ENCODE assay signal across 1 cellular context in the genomic region with DNA sequence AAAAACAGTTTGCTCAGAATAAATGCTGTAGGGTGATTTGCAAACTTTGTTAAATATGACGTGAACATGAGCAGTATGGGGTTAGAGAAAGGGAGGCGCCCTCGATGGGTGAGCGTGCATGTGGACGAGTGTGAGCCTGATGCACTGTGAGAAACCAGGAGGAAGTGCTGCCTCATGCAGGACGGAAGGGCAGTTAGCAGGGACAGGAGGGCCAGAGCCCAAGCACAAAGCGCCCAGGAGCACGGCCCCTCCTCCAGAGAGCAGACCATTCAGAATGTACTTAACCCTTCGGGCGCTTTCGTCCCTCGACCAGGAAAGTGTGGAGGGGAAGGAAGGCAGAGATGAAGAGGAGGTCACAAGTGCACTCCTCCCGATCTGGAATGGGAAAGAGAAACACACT.
TF ChIP-seq lines count a peak whose summit lies in the region.

No MANE protein-coding gene starts in this region.

TF ChIP-seq in WTC11, 78 proteins besides CTCF, POLR2A, EP300 and RAD21 (continued from another document and continues in another):
- TF ChIP-seq E2F4 (CRISPR knock-in tag; IDR thresholded peaks at IDR 0.05; ENCODE audit: borderline replicate concordance, low read depth), result no peak
- peak; percentile 78 for TF ChIP-seq TP53 (CRISPR knock-in tag; IDR thresholded peaks at IDR 0.05)
- TF ChIP-seq NR1H2 (CRISPR knock-in tag; IDR thresholded peaks at IDR 0.05), result no peak
- TF ChIP-seq TEAD1 (CRISPR knock-in tag; IDR thresholded peaks at IDR 0.05), result peak; percentile 66
- no peak for TF ChIP-seq ATF1 (CRISPR knock-in tag; IDR thresholded peaks at IDR 0.05)
- TF ChIP-seq SMAD4 (CRISPR knock-in tag; IDR thresholded peaks at IDR 0.05), result no peak
- TF ChIP-seq FOXP1 (CRISPR knock-in tag; IDR thresholded peaks at IDR 0.05; ENCODE audit: borderline replicate concordance), result peak; percentile 59; the same call in 1 of the 2 replicates
- peak; percentile 96 for TF ChIP-seq NFE2L1 (CRISPR knock-in tag; IDR thresholded peaks at IDR 0.05)
- no peak for TF ChIP-seq SOX15 (CRISPR knock-in tag; IDR thresholded peaks at IDR 0.05)
- TF ChIP-seq, protein P1, sequence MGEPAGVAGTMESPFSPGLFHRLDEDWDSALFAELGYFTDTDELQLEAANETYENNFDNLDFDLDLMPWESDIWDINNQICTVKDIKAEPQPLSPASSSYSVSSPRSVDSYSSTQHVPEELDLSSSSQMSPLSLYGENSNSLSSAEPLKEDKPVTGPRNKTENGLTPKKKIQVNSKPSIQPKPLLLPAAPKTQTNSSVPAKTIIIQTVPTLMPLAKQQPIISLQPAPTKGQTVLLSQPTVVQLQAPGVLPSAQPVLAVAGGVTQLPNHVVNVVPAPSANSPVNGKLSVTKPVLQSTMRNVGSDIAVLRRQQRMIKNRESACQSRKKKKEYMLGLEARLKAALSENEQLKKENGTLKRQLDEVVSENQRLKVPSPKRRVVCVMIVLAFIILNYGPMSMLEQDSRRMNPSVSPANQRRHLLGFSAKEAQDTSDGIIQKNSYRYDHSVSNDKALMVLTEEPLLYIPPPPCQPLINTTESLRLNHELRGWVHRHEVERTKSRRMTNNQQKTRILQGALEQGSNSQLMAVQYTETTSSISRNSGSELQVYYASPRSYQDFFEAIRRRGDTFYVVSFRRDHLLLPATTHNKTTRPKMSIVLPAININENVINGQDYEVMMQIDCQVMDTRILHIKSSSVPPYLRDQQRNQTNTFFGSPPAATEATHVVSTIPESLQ (CRISPR knock-in tag; IDR thresholded peaks at IDR 0.05), result no peak
- TF ChIP-seq ZNF263 (CRISPR knock-in tag; IDR thresholded peaks at IDR 0.05; ENCODE audit: low read depth), result no peak
- TF ChIP-seq AFF4 (CRISPR knock-in tag; IDR thresholded peaks at IDR 0.05; ENCODE audit: borderline replicate concordance), result no peak
- TF ChIP-seq ZNF121 (CRISPR knock-in tag; IDR thresholded peaks at IDR 0.05), result peak; percentile 97
- no peak for TF ChIP-seq SMAD3 (CRISPR knock-in tag; IDR thresholded peaks at IDR 0.05; ENCODE audit: borderline replicate concordance)
- TF ChIP-seq SP1 (CRISPR knock-in tag; conservative IDR thresholded peaks at IDR 0.05), result 0 out of 2 replicates have a peak, but pooled peaks have one; percentile 44
- TF ChIP-seq, protein P2, sequence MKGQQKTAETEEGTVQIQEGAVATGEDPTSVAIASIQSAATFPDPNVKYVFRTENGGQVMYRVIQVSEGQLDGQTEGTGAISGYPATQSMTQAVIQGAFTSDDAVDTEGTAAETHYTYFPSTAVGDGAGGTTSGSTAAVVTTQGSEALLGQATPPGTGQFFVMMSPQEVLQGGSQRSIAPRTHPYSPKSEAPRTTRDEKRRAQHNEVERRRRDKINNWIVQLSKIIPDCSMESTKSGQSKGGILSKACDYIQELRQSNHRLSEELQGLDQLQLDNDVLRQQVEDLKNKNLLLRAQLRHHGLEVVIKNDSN (CRISPR knock-in tag; IDR thresholded peaks at IDR 0.05), result no peak
- TF ChIP-seq TCF7 (CRISPR knock-in tag; IDR thresholded peaks at IDR 0.05; ENCODE audit: low read depth), result no peak
- no peak for TF ChIP-seq ZNF317 (CRISPR knock-in tag; IDR thresholded peaks at IDR 0.05; ENCODE audit: borderline replicate concordance, low read depth)
- TF ChIP-seq JUN (CRISPR knock-in tag; IDR thresholded peaks at IDR 0.05), result no peak
- TF ChIP-seq NR2C2 (CRISPR knock-in tag; IDR thresholded peaks at IDR 0.05), result no peak
- TF ChIP-seq RORB (CRISPR knock-in tag; IDR thresholded peaks at IDR 0.05), result no peak
- no peak for TF ChIP-seq ZNF671 (CRISPR knock-in tag; IDR thresholded peaks at IDR 0.05)
- no peak for TF ChIP-seq AR (CRISPR knock-in tag; IDR thresholded peaks at IDR 0.05)
- TF ChIP-seq ATF3 (CRISPR knock-in tag; conservative IDR thresholded peaks at IDR 0.05), result no peak
- no peak for TF ChIP-seq JAZF1 (CRISPR knock-in tag; IDR thresholded peaks at IDR 0.05)
- no peak for TF ChIP-seq PRDM15 (CRISPR knock-in tag; IDR thresholded peaks at IDR 0.05)
- TF ChIP-seq ZNF416 (CRISPR knock-in tag; IDR thresholded peaks at IDR 0.05), result no peak
- TF ChIP-seq IRF2 (CRISPR knock-in tag; IDR thresholded peaks at IDR 0.05; ENCODE audit: borderline replicate concordance, low read depth), result no peak
- 0 out of 2 replicates have a peak, but pooled peaks have one; percentile 63 for TF ChIP-seq ZNF281 (CRISPR knock-in tag; IDR thresholded peaks at IDR 0.05)
- TF ChIP-seq ERG (CRISPR knock-in tag; IDR thresholded peaks at IDR 0.05), result no peak
- TF ChIP-seq, protein P3, sequence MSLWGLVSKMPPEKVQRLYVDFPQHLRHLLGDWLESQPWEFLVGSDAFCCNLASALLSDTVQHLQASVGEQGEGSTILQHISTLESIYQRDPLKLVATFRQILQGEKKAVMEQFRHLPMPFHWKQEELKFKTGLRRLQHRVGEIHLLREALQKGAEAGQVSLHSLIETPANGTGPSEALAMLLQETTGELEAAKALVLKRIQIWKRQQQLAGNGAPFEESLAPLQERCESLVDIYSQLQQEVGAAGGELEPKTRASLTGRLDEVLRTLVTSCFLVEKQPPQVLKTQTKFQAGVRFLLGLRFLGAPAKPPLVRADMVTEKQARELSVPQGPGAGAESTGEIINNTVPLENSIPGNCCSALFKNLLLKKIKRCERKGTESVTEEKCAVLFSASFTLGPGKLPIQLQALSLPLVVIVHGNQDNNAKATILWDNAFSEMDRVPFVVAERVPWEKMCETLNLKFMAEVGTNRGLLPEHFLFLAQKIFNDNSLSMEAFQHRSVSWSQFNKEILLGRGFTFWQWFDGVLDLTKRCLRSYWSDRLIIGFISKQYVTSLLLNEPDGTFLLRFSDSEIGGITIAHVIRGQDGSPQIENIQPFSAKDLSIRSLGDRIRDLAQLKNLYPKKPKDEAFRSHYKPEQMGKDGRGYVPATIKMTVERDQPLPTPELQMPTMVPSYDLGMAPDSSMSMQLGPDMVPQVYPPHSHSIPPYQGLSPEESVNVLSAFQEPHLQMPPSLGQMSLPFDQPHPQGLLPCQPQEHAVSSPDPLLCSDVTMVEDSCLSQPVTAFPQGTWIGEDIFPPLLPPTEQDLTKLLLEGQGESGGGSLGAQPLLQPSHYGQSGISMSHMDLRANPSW (CRISPR knock-in tag; conservative IDR thresholded peaks at IDR 0.05; ENCODE audit: low read depth), result no peak
- no peak for TF ChIP-seq RELA (CRISPR knock-in tag; IDR thresholded peaks at IDR 0.05; ENCODE audit: borderline replicate concordance)
- TF ChIP-seq ELF4 (CRISPR knock-in tag; IDR thresholded peaks at IDR 0.05; ENCODE audit: low read depth), result no peak
